Comparison of ENCODE assay signal across 12 cellular contexts in genomic region chr2:134835471-134835870, GRCh38. TPM values are rescaled to one million over a fixed set of nuclear protein-coding genes. Genes with fewer than 3 reads are reported as not detected.
"Had no signal": no experiment of that assay in that cellular context is flagged by ENCODE, and none has a peak within 500 bp of the region (broad histone marks: within the 10 kb centered on the region; RNA-seq: fewer than 3 reads in every experiment).

No MANE protein-coding gene starts in this region.

- FAIRE-seq: H1, H54 had no signal

- ATAC-seq: GM23338, HCT116 had no signal

- H3K9ac ChIP-seq: GM23248 had no signal

- H3K27ac ChIP-seq: GM23248 had no signal

- H3K9me3 ChIP-seq: HAP-1 had no signal

- H3K4me1 Mint-ChIP-seq: GM23338 had no signal

- H3K27ac Mint-ChIP-seq: GM23338, H9, HFFc6 had no signal

- H3K4me1 ChIP-seq: HAP-1 had no signal

- H3K4me3 Mint-ChIP-seq: GM23338, H9, HFFc6 had no signal

- H3K36me3 ChIP-seq: HAP-1 had no signal

- H3K4me2 ChIP-seq: GM23338 had no signal

- DNase-seq: GM23248, GOT3, H7, H9, HCEC 1CT, HFFc6 had no signal

- H2AFZ ChIP-seq: GM23248, GM23338 had no signal

- H3K4me3 ChIP-seq: GM23248, GM23338, HAP-1 had no signal

RNA-seq across cellular contexts. Expression of gene ACMSD, which starts 2.9 kb away (rescaled TPM):
- total RNA-seq: GM23248, GM23338, H1, H4, H7, H9, HFFc6 had no signal
- polyA plus RNA-seq: GM23248, H1 had no signal
